In the genomic region with DNA sequence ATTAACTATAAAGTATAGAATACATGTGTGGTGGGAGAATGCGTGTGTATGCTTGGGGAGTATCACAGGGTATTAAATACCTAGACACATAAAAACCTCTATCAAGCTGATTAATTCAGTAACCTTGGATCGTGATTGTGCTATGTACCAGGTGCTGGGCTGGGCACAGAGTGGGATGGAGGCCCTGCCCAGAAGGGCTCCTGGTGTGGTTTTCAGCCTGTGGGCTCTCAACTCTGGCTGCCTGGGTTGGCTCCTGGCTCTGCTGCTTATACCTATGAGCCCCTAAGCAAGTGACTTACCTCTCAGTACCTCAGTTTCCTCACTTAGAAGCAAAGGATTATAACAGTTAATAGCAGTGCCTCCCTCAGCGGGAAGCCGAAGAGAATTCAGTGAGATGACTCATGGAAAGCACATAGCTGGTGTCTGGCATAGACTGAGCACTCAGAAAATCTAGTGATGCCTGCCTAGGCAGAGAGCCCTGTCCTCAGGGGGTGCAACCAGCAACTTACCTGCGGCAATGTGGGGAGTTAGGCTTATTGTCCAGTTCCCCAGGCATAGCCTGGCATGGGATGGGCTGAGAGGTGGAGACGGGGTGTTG, we compare ENCODE assay signal across 14 cellular contexts.
A peak's percentile ranks its signal among the peaks of the same experiment; 100 is the strongest.
DNase-seq lines count a peak whose midpoint lies in the region; FAIRE-seq and TF ChIP-seq lines count a peak whose summit lies in the region.
"Had no signal": no experiment of that assay in that cellular context is flagged by ENCODE, and none has a peak within 500 bp of the region (broad histone marks: within the 10 kb centered on the region; RNA-seq: fewer than 3 reads in every experiment).

No MANE protein-coding gene starts in this region.

- POLR2A ChIA-PET in HEK293T (lab: Yijun Ruan, JAX), result no interaction called here

- H3K9me3 Mint-ChIP-seq in neural progenitor cell, result no peaks in the 10 kb centered on the region
- H3K9me3 Mint-ChIP-seq: activated CD4-positive, alpha-beta memory T cell treated with anti-CD3 and anti-CD28 coated beads, Interleukin-2, amount 10 ng/mL, durations not matched to agents 7 days and 5 days; CD4-positive, alpha-beta memory T cell had no signal

- H3K27me3 ChIP-seq in prostate gland (replicated peaks; ENCODE audit: insufficient read depth) (no peaks in the 10 kb centered on the region), neural progenitor cell (no peaks in the 10 kb centered on the region)

- intact Hi-C loops in prostate gland (cut with DNase I), result no loop called here

- CTCF ChIA-PET in HEK293T (lab: Yijun Ruan, JAX), result no interaction called here

- H2AFZ ChIP-seq in neural progenitor cell (replicated peaks), result no peak overlapping the region
- H2AFZ ChIP-seq: PC-9 had no signal

- peak overlapping the region; percentile 23 to 97 for H3K27ac ChIP-seq in prostate gland
- no peak overlapping the region for H3K27ac ChIP-seq in neural progenitor cell
- H3K27ac ChIP-seq: PC-9 had no signal

- no peak overlapping the region for H3K4me3 Mint-ChIP-seq in neural progenitor cell
- H3K4me3 Mint-ChIP-seq: activated CD4-positive, alpha-beta memory T cell treated with anti-CD3 and anti-CD28 coated beads, Interleukin-2, amount 10 ng/mL, durations not matched to agents 7 days and 5 days; CD4-positive, alpha-beta memory T cell had no signal

- 85% methylated on average over 6 of the region's 6 CpGs for WGBS in prostate gland

- peak; percentile 46 for FAIRE-seq in RCC 7860 (lab: Jason Lieb, UNC)

- no peak overlapping the region for H3K9ac ChIP-seq in neural progenitor cell

- H3F3A ChIP-seq in neural progenitor cell (ENCODE audit: low read depth), result no peaks in the 10 kb centered on the region

- no peak overlapping the region for H3K4me2 ChIP-seq in neural progenitor cell
- H3K4me2 ChIP-seq: PC-9 had no signal

- H4K20me1 ChIP-seq in neural progenitor cell (ENCODE audit: low read depth), result no peaks in the 10 kb centered on the region

- peaks cover 28% of the 10 kb centered on the region for H3K4me1 Mint-ChIP-seq in neural progenitor cell
- H3K4me1 Mint-ChIP-seq: activated CD4-positive, alpha-beta memory T cell treated with anti-CD3 and anti-CD28 coated beads, Interleukin-2, amount 10 ng/mL, durations not matched to agents 7 days and 5 days; CD4-positive, alpha-beta memory T cell had no signal

- TF ChIP-seq CTCF in fibroblast of mammary gland (conservative IDR thresholded peaks at IDR 0.05; ENCODE audit: control insufficient read depth, insufficient read depth, low read depth, low read length), result no peak
- no peak for TF ChIP-seq CTCF in prostate gland (IDR thresholded peaks at IDR 0.05)
- no peak for TF ChIP-seq CTCF in neural progenitor cell (IDR thresholded peaks at IDR 0.05)

- peaks cover 8% of the 10 kb centered on the region for H3K27me3 Mint-ChIP-seq in neural progenitor cell (ENCODE audit: insufficient read depth, low read depth)
- H3K27me3 Mint-ChIP-seq: activated CD4-positive, alpha-beta memory T cell treated with anti-CD3 and anti-CD28 coated beads, Interleukin-2, amount 10 ng/mL, durations not matched to agents 7 days and 5 days had no signal

- no peaks in the 10 kb centered on the region for H3K36me3 Mint-ChIP-seq in neural progenitor cell
- H3K36me3 Mint-ChIP-seq: CD4-positive, alpha-beta memory T cell had no signal

- H3K4me3 ChIP-seq in fibroblast of mammary gland (ENCODE audit: control insufficient read depth, low read depth, low read length) (no peak overlapping the region), prostate gland (no peak overlapping the region), neural progenitor cell (no peak overlapping the region)
- H3K4me3 ChIP-seq: PC-9 had no signal

- no peak overlapping the region for H3K27ac Mint-ChIP-seq in neural progenitor cell
- H3K27ac Mint-ChIP-seq: activated CD4-positive, alpha-beta memory T cell treated with anti-CD3 and anti-CD28 coated beads, Interleukin-2, amount 10 ng/mL, durations not matched to agents 7 days and 5 days had no signal

- no peak for TF ChIP-seq POLR2A in prostate gland (IDR thresholded peaks at IDR 0.05)

- peak; percentile 59 for DNase-seq in EH (ENCODE audit: low read depth)
- peak; percentile 32 for DNase-seq in RCC 7860 (ENCODE audit: low spot score)
- DNase-seq in fibroblast of mammary gland (ENCODE audit: low read depth), result peak; percentile 22
- DNase-seq in prostate gland (ENCODE audit: low spot score), result no peak
- no peak for DNase-seq in HEK293T (ENCODE audit: extremely low spot score)
- DNase-seq in NCI-H2227 treated with DMSO at 0.1 percent for 48 hours (lab: John Stamatoyannopoulos, UW), result no peak
- no peak for DNase-seq in neural progenitor cell (ENCODE audit: low spot score)
- DNase-seq: activated CD4-positive, alpha-beta memory T cell treated with anti-CD3 and anti-CD28 coated beads, Interleukin-2, amount 10 ng/mL, durations not matched to agents 7 days and 5 days; CD4-positive, alpha-beta memory T cell; central memory CD4-positive, alpha-beta T cell; NCI-H446 treated with DMSO at 0.1 percent for 48 hours; PC-9; stimulated activated CD4-positive, alpha-beta T cell treated with anti-CD3 and anti-CD28 coated beads, Interleukin-4, amount 100 ng/mL, for 24 hours; stimulated activated naive CD4-positive, alpha-beta T cell had no signal

- no peaks in the 10 kb centered on the region for H3K79me2 ChIP-seq in neural progenitor cell (ENCODE audit: low read depth)

- H3K9me3 ChIP-seq in prostate gland (no peaks in the 10 kb centered on the region), neural progenitor cell (ENCODE audit: low read depth) (no peaks in the 10 kb centered on the region)

- H3K36me3 ChIP-seq in prostate gland (no peaks in the 10 kb centered on the region), neural progenitor cell (no peaks in the 10 kb centered on the region)

- H3K4me1 ChIP-seq in prostate gland (replicated peaks) (peaks cover 29% of the 10 kb centered on the region), neural progenitor cell (peaks cover 14% of the 10 kb centered on the region)

TF ChIP-seq in HEK293T, 16 proteins besides CTCF, POLR2A, EP300 and RAD21:
- TF ChIP-seq FOXK2 (IDR thresholded peaks at IDR 0.05) (no peak), BHLHE40 (IDR thresholded peaks at IDR 0.05; ENCODE audit: borderline replicate concordance) (no peak), TARDBP (IDR thresholded peaks at IDR 0.05) (no peak), HDGF (IDR thresholded peaks at IDR 0.05; ENCODE audit: borderline replicate concordance) (no peak), SUZ12 (IDR thresholded peaks at IDR 0.05) (no peak), ARNT (IDR thresholded peaks at IDR 0.05) (no peak), L3MBTL2 (conservative IDR thresholded peaks at IDR 0.05) (no peak), LEF1 (IDR thresholded peaks at IDR 0.05; ENCODE audit: borderline replicate concordance) (no peak), FOXA1 (IDR thresholded peaks at IDR 0.05) (no peak), CTBP1 (IDR thresholded peaks at IDR 0.05; ENCODE audit: borderline replicate concordance) (no peak), NFRKB (IDR thresholded peaks at IDR 0.05) (no peak), ELF4 (IDR thresholded peaks at IDR 0.05) (no peak), ZNF384 (IDR thresholded peaks at IDR 0.05) (no peak)
- TF ChIP-seq, protein P1, sequence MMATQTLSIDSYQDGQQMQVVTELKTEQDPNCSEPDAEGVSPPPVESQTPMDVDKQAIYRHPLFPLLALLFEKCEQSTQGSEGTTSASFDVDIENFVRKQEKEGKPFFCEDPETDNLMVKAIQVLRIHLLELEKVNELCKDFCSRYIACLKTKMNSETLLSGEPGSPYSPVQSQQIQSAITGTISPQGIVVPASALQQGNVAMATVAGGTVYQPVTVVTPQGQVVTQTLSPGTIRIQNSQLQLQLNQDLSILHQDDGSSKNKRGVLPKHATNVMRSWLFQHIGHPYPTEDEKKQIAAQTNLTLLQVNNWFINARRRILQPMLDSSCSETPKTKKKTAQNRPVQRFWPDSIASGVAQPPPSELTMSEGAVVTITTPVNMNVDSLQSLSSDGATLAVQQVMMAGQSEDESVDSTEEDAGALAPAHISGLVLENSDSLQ (IDR thresholded peaks at IDR 0.05), result no peak

Comparison
In these comparisons a context has a peak if more than half of its experiments do, and no peak if none do; other contexts are left out.
1. DNase-seq: peak in EH (single experiment), RCC 7860 (single experiment) and fibroblast of mammary gland (single experiment); none in prostate gland (single experiment), HEK293T (single experiment), NCI-H2227 treated with DMSO at 0.1 percent for 48 hours (single experiment) and neural progenitor cell (single experiment).